Comparison of ENCODE assay signal across 21 cellular contexts in the genomic region with DNA sequence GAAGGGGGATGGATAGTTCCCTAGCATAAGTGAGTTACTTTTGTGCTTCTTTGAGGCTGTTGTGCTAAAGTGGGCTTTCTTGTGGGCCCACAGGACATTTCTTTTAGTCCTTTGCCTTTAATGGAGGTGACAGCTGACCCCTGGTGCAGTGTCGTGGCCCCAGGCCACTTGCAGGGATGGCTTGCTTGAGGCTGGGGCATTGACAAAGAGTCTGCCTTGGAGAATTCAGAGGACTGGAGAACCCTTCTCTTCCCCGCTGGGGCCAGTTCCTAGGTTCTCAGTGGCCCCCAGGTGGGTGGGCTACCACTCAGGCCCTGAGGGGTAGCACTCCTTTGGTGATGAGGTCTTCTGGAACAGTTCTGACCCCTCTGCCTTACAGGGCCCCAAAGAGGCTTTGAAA. TPM values are rescaled to one million over a fixed set of nuclear protein-coding genes. Genes with fewer than 3 reads are reported as not detected.
A peak's percentile ranks its signal among the peaks of the same experiment; 100 is the strongest.
DNase-seq lines count a peak whose midpoint lies in the region; ATAC-seq, FAIRE-seq and TF ChIP-seq lines count a peak whose summit lies in the region.
"Had no signal": no experiment of that assay in that cellular context is flagged by ENCODE, and none has a peak within 500 bp of the region (broad histone marks: within the 10 kb centered on the region; RNA-seq: fewer than 3 reads in every experiment).

No MANE protein-coding gene starts in this region.

- TF ChIP-seq EP300 in transverse colon (IDR thresholded peaks at IDR 0.05; ENCODE audit: low read depth), result no peak

- 91 to 100% (median 97%) methylated on average over 2 of the region's 2 CpGs for WGBS in heart left ventricle, 4 donors
- WGBS in mesenchymal stem cell, result 82% methylated on average over 2 of the region's 2 CpGs
- 81 to 100% methylated on average over 1 to 2 of the region's 2 CpGs for WGBS in transverse colon (ENCODE audit: low coverage in 1 of 2), 2 donors

- H3K36me3 Mint-ChIP-seq in type B pancreatic cell, result no peaks in the 10 kb centered on the region

- no peak overlapping the region for H3K23ac ChIP-seq in mesenchymal stem cell (ENCODE audit: low read length in 2 of 2)

- intact Hi-C loops in heart left ventricle (cut with DNase I) (loop anchor here in 4 of 10 donors (5.0 to 10.0 kb wide), 4 partner anchors 47 to 227 kb away; no protein-coding TSS in a partner anchor), Right ventricle myocardium superior (cut with DNase I) (no loop called here), transverse colon (cut with DNase I; ENCODE audit: low total_unique reads) (no loop called here)

- H2BK5ac ChIP-seq in mesenchymal stem cell (ENCODE audit: low read depth, low read length, poor library complexity, severe bottlenecking), result no peak overlapping the region

- no peak overlapping the region for H3K4me3 Mint-ChIP-seq in type B pancreatic cell
- H3K4me3 Mint-ChIP-seq: neural crest cell had no signal

- H3K4me2 ChIP-seq in mesenchymal stem cell (ENCODE audit: low read length, poor library complexity, severe bottlenecking), result no peak overlapping the region

- H2AK5ac ChIP-seq in mesenchymal stem cell (ENCODE audit: low read length, severe bottlenecking), result no peak overlapping the region

- no peak overlapping the region for H3K4ac ChIP-seq in mesenchymal stem cell (ENCODE audit: low read depth in 1 of 2, low read length in 2 of 2)

- POLR2A ChIA-PET in RWPE1 (lab: Yijun Ruan, JAX; ENCODE audit: low non-redundant PET), result no interaction called here

- no peak overlapping the region for H3K9ac ChIP-seq in mesenchymal stem cell (ENCODE audit: low read length)
- H3K9ac ChIP-seq: GM23248 had no signal

- TF ChIP-seq CTCF in heart left ventricle (IDR thresholded peaks at IDR 0.05) (no peak), RWPE1 (conservative IDR thresholded peaks at IDR 0.05; ENCODE audit: low read depth) (no peak), transverse colon (IDR thresholded peaks at IDR 0.05) (no peak), type B pancreatic cell (conservative IDR thresholded peaks at IDR 0.05) (no peak)

- no peak overlapping the region for H3K27ac Mint-ChIP-seq in type B pancreatic cell

- no peak overlapping the region for H3K14ac ChIP-seq in mesenchymal stem cell (ENCODE audit: low read length in 2 of 2)

- no peaks in the 10 kb centered on the region for H3K9me3 Mint-ChIP-seq in type B pancreatic cell
- H3K9me3 Mint-ChIP-seq: activated naive CD4-positive, alpha-beta T cell treated with anti-CD3 and anti-CD28 coated beads, Interleukin-2, amount 50 U/mL, for 72 hours; neural crest cell; stimulated activated naive CD8-positive, alpha-beta T cell treated with anti-CD3 and anti-CD28 coated beads, Interleukin-15, Interleukin-2, amounts not matched to agents 100 ng/mL and 50 ng/mL, for 24 hours had no signal

- H4K8ac ChIP-seq in mesenchymal stem cell (ENCODE audit: low read length), result no peak overlapping the region

- ATAC-seq in heart left ventricle (no peak), Right ventricle myocardium superior (ENCODE audit: poor library complexity) (no peak)
- ATAC-seq: activated naive CD4-positive, alpha-beta T cell treated with anti-CD3 and anti-CD28 coated beads, Interleukin-2, amount 50 U/mL, for 72 hours; HepG2 had no signal

- no peak overlapping the region for H2BK120ac ChIP-seq in mesenchymal stem cell (ENCODE audit: low read depth, low read length)

- TF ChIP-seq POLR2A in heart left ventricle (IDR thresholded peaks at IDR 0.05), result no peak
- TF ChIP-seq POLR2A in transverse colon (IDR thresholded peaks at IDR 0.05), result no peak
- TF ChIP-seq POLR2A in H54 (IDR thresholded peaks at IDR 0.05; ENCODE audit: low read depth, low read length), result no peak

- H2AFZ ChIP-seq in mesenchymal stem cell (ENCODE audit: low read depth, low read length), result no peak overlapping the region
- H2AFZ ChIP-seq: GM23248 had no signal

- H3K27ac ChIP-seq in heart left ventricle (peak overlapping the region in 7 of 12 donors; percentile 29 to 91 (median 88)), RWPE1 (peak overlapping the region; percentile 85), mesenchymal stem cell (ENCODE audit: low read length, poor library complexity, severe bottlenecking) (no peak overlapping the region), transverse colon (peak overlapping the region; percentile 89 to 93 (median 91))
- H3K27ac ChIP-seq: brain microvascular endothelial cell, GM23248, vagina had no signal

- H3K18ac ChIP-seq in mesenchymal stem cell (ENCODE audit: low read depth in 1 of 2, low read length in 2 of 2), result no peak overlapping the region

- H3K4me3 ChIP-seq in heart left ventricle (no peak overlapping the region), mesenchymal stem cell (ENCODE audit: insufficient read depth in 1 of 2, low read depth in 1 of 2, low read length in 2 of 2) (no peak overlapping the region), transverse colon (no peak overlapping the region)
- H3K4me3 ChIP-seq: GM23248, vagina had no signal

- peak overlapping the region; percentile 32 for H2BK15ac ChIP-seq in mesenchymal stem cell (ENCODE audit: low read depth, poor library complexity, severe bottlenecking)

- no peak for FAIRE-seq in H54 (lab: Jason Lieb, UNC)
- FAIRE-seq: D721Med, HepG2 had no signal

- no peak overlapping the region for H4K91ac ChIP-seq in mesenchymal stem cell (ENCODE audit: low read length)

- CTCF ChIA-PET in RWPE1 (lab: Yijun Ruan, JAX), result interaction anchor here (0.6 kb wide), 1 partner anchor 56 kb away, joined by 3 read pairs; no protein-coding TSS in a partner anchor

- H3K27me3 Mint-ChIP-seq in type B pancreatic cell, result peaks cover 8% of the 10 kb centered on the region
- H3K27me3 Mint-ChIP-seq: stimulated activated naive CD8-positive, alpha-beta T cell treated with anti-CD3 and anti-CD28 coated beads, Interleukin-15, Interleukin-2, amounts not matched to agents 100 ng/mL and 50 ng/mL, for 24 hours had no signal

- no peaks in the 10 kb centered on the region for H3K79me1 ChIP-seq in mesenchymal stem cell (replicated peaks; ENCODE audit: low read length, poor library complexity, severe bottlenecking)

- DNase-seq in heart left ventricle (peak in 1 of 5 donors; percentile 20), Right ventricle myocardium superior (no peak), RWPE1 (ENCODE audit: low spot score) (no peak), mesenchymal stem cell (no peak), transverse colon (no peak), H54 (ENCODE audit: insufficient read length, low spot score) (no peak), type B pancreatic cell (ENCODE audit: extremely low spot score, unreplicated experiment) (no peak), GM19240 (ENCODE audit: insufficient read length, low spot score) (no peak)
- DNase-seq: activated CD4-positive, CD25-positive, alpha-beta regulatory T cell; activated T-cell treated with anti-CD3 and anti-CD28 coated beads for 4 hours; brain microvascular endothelial cell; dermis blood vessel endothelial cell; GM23248; NCI-H187; NCI-H446 had no signal

- H3K36me3 ChIP-seq in heart left ventricle (peaks cover 0 to 7% (median 0%) of the 10 kb centered on the region in 9 donors), mesenchymal stem cell (ENCODE audit: control insufficient read depth in 1 of 2, insufficient read depth in 2 of 2, low read depth in 1 of 2, low read length in 2 of 2) (no peaks in the 10 kb centered on the region), transverse colon (no peaks in the 10 kb centered on the region)
- H3K36me3 ChIP-seq: brain microvascular endothelial cell, vagina had no signal

- peak overlapping the region in 1 of 2 experiments; percentile 5 for H2BK12ac ChIP-seq in mesenchymal stem cell (ENCODE audit: low read length in 2 of 2)

- H3K4me1 ChIP-seq in heart left ventricle, result peaks cover 28 to 97% (median 88%) of the 10 kb centered on the region in 12 donors
- peaks cover 19% of the 10 kb centered on the region for H3K4me1 ChIP-seq in mesenchymal stem cell (ENCODE audit: control insufficient read depth, insufficient read depth, low read depth, low read length)
- peaks cover 56 to 91% (median 64%) of the 10 kb centered on the region in 4 donors for H3K4me1 ChIP-seq in transverse colon

- no peaks in the 10 kb centered on the region for H3K27me3 ChIP-seq in heart left ventricle
- peaks cover 31 to 84% of the 10 kb centered on the region in 2 experiments for H3K27me3 ChIP-seq in mesenchymal stem cell (ENCODE audit: control insufficient read depth in 1 of 2, insufficient read depth in 1 of 2, low read length in 2 of 2)
- H3K27me3 ChIP-seq in transverse colon, result no peaks in the 10 kb centered on the region
- H3K27me3 ChIP-seq: vagina had no signal

- in situ Hi-C loops in transverse colon (cut with MboI; ENCODE audit: low pct_ligation_motif_present in 1 of 4, low pct_unique_long_range_greater_than_20kb in 1 of 4, low sequenced_read_pairs in 3 of 4), result no loop called here

- H3K4me1 Mint-ChIP-seq in type B pancreatic cell (ENCODE audit: unreplicated experiment), result peaks cover 31% of the 10 kb centered on the region

- H3K9me3 ChIP-seq in heart left ventricle (no peaks in the 10 kb centered on the region), mesenchymal stem cell (ENCODE audit: control insufficient read depth, low read length) (no peaks in the 10 kb centered on the region), transverse colon (no peaks in the 10 kb centered on the region)
- H3K9me3 ChIP-seq: vagina had no signal

RNA-seq across cellular contexts. Expression of gene ABCG1, which starts 12.8 kb away (rescaled TPM):
- total RNA-seq in heart left ventricle (10 to 100 TPM in 7 of 9 donors, 1 to 10 TPM in 2; 3.3 to 25.3 (median 13.5) TPM), Right ventricle myocardium superior (7.3 TPM), transverse colon (10 to 100 TPM; 17.1 to 67.7 (median 53.2) TPM), type B pancreatic cell (ENCODE audit: low replicate concordance) (6.2 and 8.4 TPM in 2 replicates)
- 10 to 100 TPM in 1 of 2 donors, 1 to 10 TPM in 1; 7.2 to 21.7 TPM for polyA plus RNA-seq in heart left ventricle
- 3.1 TPM for polyA plus RNA-seq in mesenchymal stem cell (2013, experiment 1 of 2)
- polyA plus RNA-seq in mesenchymal stem cell (2013, experiment 2 of 2), result 3.1 TPM
- total RNA-seq: GM23248, HepG2 had no signal
